23 cellular contexts compared by ENCODE assay signal in the genomic region with DNA sequence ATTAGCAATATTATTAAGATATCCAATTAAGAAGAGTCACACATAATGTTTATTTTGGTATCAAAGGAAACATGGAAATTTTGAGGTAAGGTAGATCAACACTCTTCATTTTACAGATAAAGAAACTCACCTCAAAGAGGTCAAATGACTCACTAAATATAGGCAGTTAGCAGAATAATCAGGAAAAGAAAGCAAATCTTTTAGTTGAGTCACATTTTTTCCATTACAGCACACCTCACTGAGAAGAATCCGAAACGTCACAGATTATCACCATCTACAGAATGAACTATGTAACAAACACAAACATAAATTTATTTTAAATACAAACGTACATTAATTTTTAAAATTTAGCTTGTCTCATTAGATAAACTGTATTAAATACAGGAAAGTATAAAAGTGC.
A peak's percentile ranks its signal among the peaks of the same experiment; 100 is the strongest.
DNase-seq lines count a peak whose midpoint lies in the region; ATAC-seq, FAIRE-seq and TF ChIP-seq lines count a peak whose summit lies in the region.
"Had no signal": no experiment of that assay in that cellular context is flagged by ENCODE, and none has a peak within 500 bp of the region (broad histone marks: within the 10 kb centered on the region; RNA-seq: fewer than 3 reads in every experiment).

No MANE protein-coding gene starts in this region.

- no peaks in the 10 kb centered on the region for H3K36me3 Mint-ChIP-seq in CD14-positive monocyte
- H3K36me3 Mint-ChIP-seq: CD4-positive, CD25-positive, alpha-beta regulatory T cell; CD8-positive, alpha-beta memory T cell had no signal

- H3K9ac ChIP-seq in SK-N-MC (ENCODE audit: insufficient read length): no peak overlapping the region
- H3K9ac ChIP-seq: BLaER1 treated with 17β-estradiol and CSF1 and Interleukin-3, amounts not matched to agents 10 nM and 100 nM had no signal

- H3K27me3 ChIP-seq in right lobe of liver: peaks cover 0 to 4% of the 10 kb centered on the region in 2 donors

- ATAC-seq in A549 (no peak), HG02678 (IDR thresholded peaks at IDR 0.05; ENCODE audit: unreplicated experiment) (no peak), right lobe of liver (no peak)
- no peak for ATAC-seq in activated CD4-positive, CD25-positive, alpha-beta regulatory T cell treated with anti-CD3 and anti-CD28 coated beads, Interleukin-2, amount 50 U/mL, for 24 hours
- ATAC-seq: GM23338 had no signal

- CTCF ChIA-PET in A549 (lab: Yijun Ruan, JAX): no interaction called here

- H3K4me1 Mint-ChIP-seq in CD14-positive monocyte: no peaks in the 10 kb centered on the region
- H3K4me1 Mint-ChIP-seq: B cell; CD4-positive, CD25-positive, alpha-beta regulatory T cell; CD8-positive, alpha-beta memory T cell had no signal

- H3K9me3 Mint-ChIP-seq in CD14-positive monocyte: peaks cover 0 to 5% (median 1%) of the 10 kb centered on the region in 7 donors
- H3K9me3 Mint-ChIP-seq: GM23338 had no signal

- intact Hi-C loops in right lobe of liver (cut with DNase I): no loop called here
- intact Hi-C loops in CD14-positive monocyte (cut with micrococcal nuclease): no loop called here

- H3K27ac ChIP-seq in A549 (no peak overlapping the region), SK-N-MC (peak overlapping the region; percentile 75; the same call in 1 of the 2 replicates), right lobe of liver (no peak overlapping the region)
- H3K27ac ChIP-seq: 22Rv1; BLaER1 treated with 17β-estradiol and CSF1 and Interleukin-3, amounts not matched to agents 10 nM and 100 nM had no signal

- no peak overlapping the region for H3K4me2 ChIP-seq in A549
- H3K4me2 ChIP-seq: BLaER1 treated with 17β-estradiol and CSF1 and Interleukin-3, amounts not matched to agents 10 nM and 100 nM had no signal

- H3K36me3 ChIP-seq in SK-N-MC (ENCODE audit: insufficient read depth, low read length) (no peaks in the 10 kb centered on the region), right lobe of liver (no peaks in the 10 kb centered on the region)
- H3K36me3 ChIP-seq: BLaER1 treated with 17β-estradiol and CSF1 and Interleukin-3, amounts not matched to agents 10 nM and 100 nM had no signal

- no peaks in the 10 kb centered on the region for H3K9me3 ChIP-seq in A549
- no peaks in the 10 kb centered on the region for H3K9me3 ChIP-seq in SK-N-MC (ENCODE audit: low read depth, low read length)
- no peaks in the 10 kb centered on the region for H3K9me3 ChIP-seq in right lobe of liver

- H3K4me1 ChIP-seq in A549 (no peaks in the 10 kb centered on the region), right lobe of liver (no peaks in the 10 kb centered on the region)

- TF ChIP-seq CTCF in A549 (IDR thresholded peaks at IDR 0.05) (no peak), right lobe of liver (IDR thresholded peaks at IDR 0.05) (no peak), CD14-positive monocyte (IDR thresholded peaks at IDR 0.05) (no peak)

- H3K27ac Mint-ChIP-seq in CD14-positive monocyte: no peak overlapping the region
- H3K27ac Mint-ChIP-seq: B cell; CD4-positive, CD25-positive, alpha-beta regulatory T cell; CD8-positive, alpha-beta memory T cell had no signal

- no peak for DNase-seq in A549 (ENCODE audit: low read depth in 1 of 2, low spot score in 1 of 2)
- no peak for DNase-seq in SK-N-MC (ENCODE audit: low read depth, low spot score)
- peak; percentile 42 for DNase-seq in glomerular endothelial cell (ENCODE audit: extremely low read depth, low read depth, low spot score)
- DNase-seq in right lobe of liver: no peak
- DNase-seq in CD14-positive monocyte (ENCODE audit: low spot score): no peak
- DNase-seq: CD4-positive, CD25-positive, alpha-beta regulatory T cell; CD8-positive, alpha-beta memory T cell; COR-L47; HCEC 1CT; IMR-90 had no signal

- POLR2A ChIA-PET in A549 (lab: Yijun Ruan, JAX): no interaction called here

- H3K27me3 Mint-ChIP-seq in CD14-positive monocyte (ENCODE audit: low read depth in 3 of 3): peaks cover 0 to 2% (median 0%) of the 10 kb centered on the region in 3 donors
- H3K27me3 Mint-ChIP-seq: B cell; CD4-positive, CD25-positive, alpha-beta regulatory T cell had no signal

- TF ChIP-seq POLR2A in A549 (IDR thresholded peaks at IDR 0.05; ENCODE audit: low read length) (no peak), right lobe of liver (IDR thresholded peaks at IDR 0.05) (no peak)

- TF ChIP-seq RAD21 in A549 (conservative IDR thresholded peaks at IDR 0.05 in 1 of 2, IDR thresholded peaks at IDR 0.05 in 1 of 2): no peak

- no peak for TF ChIP-seq EP300 in A549 (IDR thresholded peaks at IDR 0.05)

- WGBS in A549 (ENCODE audit: missing lambda C conversion rate): 2% methylated on average over 3 of the region's 3 CpGs
- WGBS in right lobe of liver (ENCODE audit: insufficient coverage, low coverage, low lambda C conversion rate, missing lambda C conversion rate): 45% methylated on average over 3 of the region's 3 CpGs

- FAIRE-seq in A549 (lab: Jason Lieb, UNC) (peak; percentile 23), colon (lab: Jason Lieb, UNC) (peak; percentile 64)
- FAIRE-seq: D721Med, G401.6, GM12891, GM19239, H54, HTR-8/SVneo had no signal

- no peak overlapping the region for H3K4me3 Mint-ChIP-seq in CD14-positive monocyte
- H3K4me3 Mint-ChIP-seq: B cell; CD4-positive, CD25-positive, alpha-beta regulatory T cell; CD8-positive, alpha-beta memory T cell; GM23338 had no signal

- H3K4me3 ChIP-seq in A549 (no peak overlapping the region), SK-N-MC (no peak overlapping the region), right lobe of liver (no peak overlapping the region)
- H3K4me3 ChIP-seq: BLaER1 treated with 17β-estradiol and CSF1 and Interleukin-3, amounts not matched to agents 10 nM and 100 nM; GM23338 had no signal

TF ChIP-seq in A549, 52 proteins besides CTCF, POLR2A, EP300 and RAD21:
- no peak for TF ChIP-seq HOXB13 (CRISPR knock-in tag; IDR thresholded peaks at IDR 0.05; ENCODE audit: low read depth)
- no peak for TF ChIP-seq ATOH8 (CRISPR knock-in tag; IDR thresholded peaks at IDR 0.05; ENCODE audit: low read depth)
- TF ChIP-seq, protein P1, sequence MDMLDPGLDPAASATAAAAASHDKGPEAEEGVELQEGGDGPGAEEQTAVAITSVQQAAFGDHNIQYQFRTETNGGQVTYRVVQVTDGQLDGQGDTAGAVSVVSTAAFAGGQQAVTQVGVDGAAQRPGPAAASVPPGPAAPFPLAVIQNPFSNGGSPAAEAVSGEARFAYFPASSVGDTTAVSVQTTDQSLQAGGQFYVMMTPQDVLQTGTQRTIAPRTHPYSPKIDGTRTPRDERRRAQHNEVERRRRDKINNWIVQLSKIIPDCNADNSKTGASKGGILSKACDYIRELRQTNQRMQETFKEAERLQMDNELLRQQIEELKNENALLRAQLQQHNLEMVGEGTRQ (IDR thresholded peaks at IDR 0.05): no peak
- no peak for TF ChIP-seq POLR2AphosphoS2 (conservative IDR thresholded peaks at IDR 0.05; ENCODE audit: low read length)
- TF ChIP-seq NPAS2 (CRISPR knock-in tag; IDR thresholded peaks at IDR 0.05; ENCODE audit: borderline replicate concordance): no peak
- no peak for TF ChIP-seq BHLHE40 (IDR thresholded peaks at IDR 0.05; ENCODE audit: low read depth, low read length)
- TF ChIP-seq, protein P2, sequence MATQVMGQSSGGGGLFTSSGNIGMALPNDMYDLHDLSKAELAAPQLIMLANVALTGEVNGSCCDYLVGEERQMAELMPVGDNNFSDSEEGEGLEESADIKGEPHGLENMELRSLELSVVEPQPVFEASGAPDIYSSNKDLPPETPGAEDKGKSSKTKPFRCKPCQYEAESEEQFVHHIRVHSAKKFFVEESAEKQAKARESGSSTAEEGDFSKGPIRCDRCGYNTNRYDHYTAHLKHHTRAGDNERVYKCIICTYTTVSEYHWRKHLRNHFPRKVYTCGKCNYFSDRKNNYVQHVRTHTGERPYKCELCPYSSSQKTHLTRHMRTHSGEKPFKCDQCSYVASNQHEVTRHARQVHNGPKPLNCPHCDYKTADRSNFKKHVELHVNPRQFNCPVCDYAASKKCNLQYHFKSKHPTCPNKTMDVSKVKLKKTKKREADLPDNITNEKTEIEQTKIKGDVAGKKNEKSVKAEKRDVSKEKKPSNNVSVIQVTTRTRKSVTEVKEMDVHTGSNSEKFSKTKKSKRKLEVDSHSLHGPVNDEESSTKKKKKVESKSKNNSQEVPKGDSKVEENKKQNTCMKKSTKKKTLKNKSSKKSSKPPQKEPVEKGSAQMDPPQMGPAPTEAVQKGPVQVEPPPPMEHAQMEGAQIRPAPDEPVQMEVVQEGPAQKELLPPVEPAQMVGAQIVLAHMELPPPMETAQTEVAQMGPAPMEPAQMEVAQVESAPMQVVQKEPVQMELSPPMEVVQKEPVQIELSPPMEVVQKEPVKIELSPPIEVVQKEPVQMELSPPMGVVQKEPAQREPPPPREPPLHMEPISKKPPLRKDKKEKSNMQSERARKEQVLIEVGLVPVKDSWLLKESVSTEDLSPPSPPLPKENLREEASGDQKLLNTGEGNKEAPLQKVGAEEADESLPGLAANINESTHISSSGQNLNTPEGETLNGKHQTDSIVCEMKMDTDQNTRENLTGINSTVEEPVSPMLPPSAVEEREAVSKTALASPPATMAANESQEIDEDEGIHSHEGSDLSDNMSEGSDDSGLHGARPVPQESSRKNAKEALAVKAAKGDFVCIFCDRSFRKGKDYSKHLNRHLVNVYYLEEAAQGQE (IDR thresholded peaks at IDR 0.05): no peak
- no peak for TF ChIP-seq HMGXB4 (CRISPR knock-in tag; IDR thresholded peaks at IDR 0.05; ENCODE audit: borderline replicate concordance)
